8 cellular contexts compared by ENCODE assay signal in genomic region chr15:78943692-78944091, GRCh38. TPM values are rescaled to one million over a fixed set of nuclear protein-coding genes. Genes with fewer than 3 reads are reported as not detected.
A peak's percentile ranks its signal among the peaks of the same experiment; 100 is the strongest.
DNase-seq lines count a peak whose midpoint lies in the region; ATAC-seq and TF ChIP-seq lines count a peak whose summit lies in the region.

No MANE protein-coding gene starts in this region.

- H3K9me3 Mint-ChIP-seq in GM23338 (no peaks in the 10 kb centered on the region; the same call in 2 of the 3 replicates), WTC11 (no peaks in the 10 kb centered on the region)

- 0 out of 2 replicates have a peak overlapping the region, but pooled peaks have one; percentile 76 for H3K4me3 ChIP-seq in GM23338
- peak overlapping the region; percentile 69 to 81 (median 71) for H3K4me3 ChIP-seq in skeletal muscle tissue (ENCODE audit: low read length in 3 of 3)

- H3K27ac ChIP-seq in GM23338 (ENCODE audit: low read depth) = no peak overlapping the region
- no peak overlapping the region for H3K27ac ChIP-seq in skeletal muscle tissue (ENCODE audit: low read depth, low read length)

- TF ChIP-seq CTCF in GM23338 (conservative IDR thresholded peaks at IDR 0.05; ENCODE audit: low read depth in 2 of 2) = no peak
- TF ChIP-seq CTCF in WTC11 (IDR thresholded peaks at IDR 0.05) = no peak
- TF ChIP-seq CTCF in GM10248 (IDR thresholded peaks at IDR 0.05; ENCODE audit: control extremely low read depth, extremely low read depth, low read depth, missing control alignments) = no peak

- H3K9ac ChIP-seq in skeletal muscle tissue (ENCODE audit: low read depth in 1 of 3, low read length in 3 of 3) = peak overlapping the region in 1 of 3 donors; percentile 10

- ATAC-seq in GM23338 = no peak
- ATAC-seq in WTC11 = no peak

- H3K4me1 Mint-ChIP-seq in GM23338 (peaks cover 5% of the 10 kb centered on the region; the same call in 2 of the 3 replicates), WTC11 (0 out of 2 replicates have a peak, but pooled peaks cover 5% of the 10 kb centered on the region)

- H3K4me2 ChIP-seq in GM23338 = peak overlapping the region; percentile 88

- H3K36me3 Mint-ChIP-seq in GM23338 (ENCODE audit: low read depth) (no peaks in the 10 kb centered on the region; the same call in 2 of the 3 replicates), WTC11 (no peaks in the 10 kb centered on the region)

- peak; percentile 23 for DNase-seq in GM23338 (ENCODE audit: low spot score)
- no peak for DNase-seq in WTC11 (ENCODE audit: low spot score)
- peak; percentile 32 for DNase-seq in kidney tubule cell (ENCODE audit: low spot score)
- no peak for DNase-seq in NCI-H1436 treated with DMSO at 0.1 percent for 48 hours (lab: John Stamatoyannopoulos, UW)
- no peak for DNase-seq in ureter (ENCODE audit: low spot score)
- DNase-seq in GM19238 (ENCODE audit: insufficient read length, low spot score) = no peak
- DNase-seq in GM10248 (ENCODE audit: extremely low spot score) = no peak

- no peaks in the 10 kb centered on the region for H3K4me1 ChIP-seq in GM23338 (ENCODE audit: insufficient read depth)
- H3K4me1 ChIP-seq in skeletal muscle tissue (ENCODE audit: control insufficient read depth in 3 of 3, insufficient read depth in 3 of 3, low read length in 3 of 3) = peaks cover 10 to 20% (median 13%) of the 10 kb centered on the region in 3 donors

- H3K79me2 ChIP-seq in GM23338 (replicated peaks; ENCODE audit: insufficient read depth) = no peaks in the 10 kb centered on the region

- H3F3A ChIP-seq in GM23338 (replicated peaks; ENCODE audit: low read depth) = no peaks in the 10 kb centered on the region

- no peaks in the 10 kb centered on the region for H3K9me2 ChIP-seq in GM23338 (ENCODE audit: insufficient read depth)

- H3K4me3 Mint-ChIP-seq in GM23338 (peak overlapping the region; percentile 78), WTC11 (peak overlapping the region; percentile 70)

- 0 out of 2 replicates have a peak overlapping the region, but pooled peaks have one; percentile 96 for H2AFZ ChIP-seq in GM23338

- H4K20me1 ChIP-seq in GM23338 (replicated peaks; ENCODE audit: insufficient read depth) = no peaks in the 10 kb centered on the region

- no peak overlapping the region for H3K27ac Mint-ChIP-seq in GM23338
- H3K27ac Mint-ChIP-seq in WTC11 = no peak overlapping the region

- peaks cover 22% of the 10 kb centered on the region for H3K27me3 Mint-ChIP-seq in GM23338 (ENCODE audit: insufficient read depth, low read depth, poor library complexity)
- peaks cover 47% of the 10 kb centered on the region for H3K27me3 Mint-ChIP-seq in WTC11 (ENCODE audit: low read depth)

- POLR2A ChIA-PET in WTC11 (lab: Charles Lee) = no interaction called here
- POLR2A ChIA-PET in GM10248 (lab: Yijun Ruan, JAX) = interaction anchor here (1.5 kb wide), 1 partner anchor 35 kb away, joined by 5 read pairs; no protein-coding TSS in a partner anchor

- CTCF ChIA-PET in WTC11 (lab: Charles Lee) = interaction anchor here (0.6 to 2.4 kb wide), 7 partner anchors 16 to 241 kb away, joined by 4 to 25 read pairs (median 11); no protein-coding TSS in a partner anchor
- CTCF ChIA-PET in GM10248 (lab: Yijun Ruan, JAX) = interaction anchor here (1.0 to 1.7 kb wide), 3 partner anchors 31 to 37 kb away, joined by 3 to 5 read pairs (median 4); no protein-coding TSS in a partner anchor

- H3K9me3 ChIP-seq in skeletal muscle tissue (ENCODE audit: control insufficient read depth in 3 of 3, low read length in 3 of 3) = no peaks in the 10 kb centered on the region

- H3K27me3 ChIP-seq in GM23338 (ENCODE audit: insufficient read depth) = peaks cover 23% of the 10 kb centered on the region
- H3K27me3 ChIP-seq in skeletal muscle tissue (ENCODE audit: control insufficient read depth in 3 of 3, insufficient read depth in 3 of 3, low read length in 3 of 3) = no peaks in the 10 kb centered on the region

- H3K36me3 ChIP-seq in GM23338 (ENCODE audit: insufficient read depth) = no peaks in the 10 kb centered on the region
- no peaks in the 10 kb centered on the region for H3K36me3 ChIP-seq in skeletal muscle tissue (ENCODE audit: control insufficient read depth in 3 of 3, insufficient read depth in 3 of 3, low read length in 3 of 3)

TF ChIP-seq in GM23338, 12 proteins besides CTCF, POLR2A, EP300 and RAD21:
- TF ChIP-seq POLR2AphosphoS5 (IDR thresholded peaks at IDR 0.05; ENCODE audit: low read depth) (no peak), EZH2phosphoT487 (IDR thresholded peaks at IDR 0.05; ENCODE audit: unreplicated experiment) (no peak), NANOG (IDR thresholded peaks at IDR 0.05; ENCODE audit: borderline replicate concordance) (no peak), REST (IDR thresholded peaks at IDR 0.05; ENCODE audit: unreplicated experiment) (no peak), ZNF331 (CRISPR knock-in tag; IDR thresholded peaks at IDR 0.05; ENCODE audit: low read depth) (no peak)

TF ChIP-seq in WTC11, 78 proteins besides CTCF, POLR2A, EP300 and RAD21:
- no peak for TF ChIP-seq ZNF232 (CRISPR knock-in tag; IDR thresholded peaks at IDR 0.05)
- TF ChIP-seq E2F4 (CRISPR knock-in tag; IDR thresholded peaks at IDR 0.05; ENCODE audit: borderline replicate concordance, low read depth) = no peak
- no peak for TF ChIP-seq SOX15 (CRISPR knock-in tag; IDR thresholded peaks at IDR 0.05)
- TF ChIP-seq RORB (CRISPR knock-in tag; IDR thresholded peaks at IDR 0.05) = no peak
- TF ChIP-seq ATF6 (CRISPR knock-in tag; IDR thresholded peaks at IDR 0.05) = no peak
- no peak for TF ChIP-seq MXD4 (CRISPR knock-in tag; IDR thresholded peaks at IDR 0.05; ENCODE audit: borderline replicate concordance)

RNA-seq across cellular contexts. Expression of gene CTSH, which starts 1.2 kb away (rescaled TPM):
- 19.7 and 41.2 TPM in 2 replicates for total RNA-seq in GM23338 (2014; rRNA removed; shearing (Covaris generic))
- 18.2 and 19.9 TPM in 2 replicates for polyA plus RNA-seq in GM23338 (2016; fragmentation: Nextera tagmentation; extraction: Ambion mirVana)
- 20.4 to 31.8 TPM (median 31.1 TPM) in 3 replicates for total RNA-seq in WTC11 (2021)
- 34.4 TPM for total RNA-seq in skeletal muscle tissue
- 705 TPM for total RNA-seq in ureter

Comparison
In these comparisons a context has a peak if more than half of its experiments do, and no peak if none do; other contexts are left out.
1. DNase-seq: peak in GM23338 (single experiment) and kidney tubule cell (single experiment); none in WTC11 (single experiment), NCI-H1436 treated with DMSO at 0.1 percent for 48 hours (single experiment), ureter (single experiment), GM19238 (single experiment) and GM10248 (single experiment).
2. RNA of gene CTSH, which starts 1.2 kb away (total RNA-seq): 705 TPM in ureter (single experiment); 34.4 TPM in skeletal muscle tissue (single experiment), 20.4 to 31.8 TPM in WTC11 and 19.7 to 41.2 TPM in GM23338; every median in the first group is over 10 times any median in the second.